8 cellular contexts compared by ENCODE assay signal in the genomic region with DNA sequence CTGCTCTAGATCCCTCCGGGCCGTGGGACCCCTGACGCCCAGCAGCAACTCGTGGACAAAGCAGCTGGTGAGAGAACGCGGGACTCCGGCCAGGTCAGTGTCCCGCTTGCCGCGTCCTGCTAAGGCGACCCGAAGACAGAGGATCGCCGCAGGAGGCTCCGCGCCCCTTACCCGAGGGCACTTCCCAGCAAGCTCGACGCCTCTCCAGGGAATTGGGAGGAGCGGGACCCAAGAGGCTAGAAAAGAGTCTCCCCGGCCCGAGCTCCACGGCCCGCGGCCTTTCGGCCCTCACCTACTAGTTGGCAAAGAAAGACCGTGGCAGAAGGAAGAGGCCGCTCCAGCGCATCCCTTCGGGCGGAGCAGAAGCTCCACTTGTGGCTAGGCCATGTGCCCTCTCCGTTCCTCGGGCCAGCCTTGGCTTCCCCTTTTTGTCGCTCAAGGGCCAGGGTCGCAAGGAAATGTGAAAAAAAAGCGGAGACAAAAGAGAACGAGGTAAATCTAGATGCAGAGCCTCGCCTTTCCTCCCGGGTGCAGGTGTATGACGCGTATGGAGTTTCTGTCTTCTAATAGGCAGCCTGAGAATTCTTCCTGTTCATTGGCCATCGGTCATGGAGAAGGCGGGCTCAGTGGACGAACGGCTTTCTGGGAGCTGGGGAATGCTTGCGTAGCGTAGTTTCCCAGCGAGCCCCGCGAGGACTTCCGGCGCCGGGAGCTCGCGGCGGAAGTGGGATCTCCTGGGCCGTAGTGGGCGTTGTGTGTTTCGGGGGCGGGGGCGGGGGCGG. TPM values are rescaled to one million over a fixed set of nuclear protein-coding genes. Genes with fewer than 3 reads are reported as not detected.
A peak's percentile ranks its signal among the peaks of the same experiment; 100 is the strongest.
DNase-seq lines count a peak whose midpoint lies in the region; ATAC-seq, FAIRE-seq and TF ChIP-seq lines count a peak whose summit lies in the region.

A gene with protein sequence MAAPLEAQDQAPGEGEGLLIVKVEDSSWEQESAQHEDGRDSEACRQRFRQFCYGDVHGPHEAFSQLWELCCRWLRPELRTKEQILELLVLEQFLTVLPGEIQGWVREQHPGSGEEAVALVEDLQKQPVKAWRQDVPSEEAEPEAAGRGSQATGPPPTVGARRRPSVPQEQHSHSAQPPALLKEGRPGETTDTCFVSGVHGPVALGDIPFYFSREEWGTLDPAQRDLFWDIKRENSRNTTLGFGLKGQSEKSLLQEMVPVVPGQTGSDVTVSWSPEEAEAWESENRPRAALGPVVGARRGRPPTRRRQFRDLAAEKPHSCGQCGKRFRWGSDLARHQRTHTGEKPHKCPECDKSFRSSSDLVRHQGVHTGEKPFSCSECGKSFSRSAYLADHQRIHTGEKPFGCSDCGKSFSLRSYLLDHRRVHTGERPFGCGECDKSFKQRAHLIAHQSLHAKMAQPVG (plus strand): TSS at position 692 of the 782 bp plus-strand sequence. CDS start 2,252 bp downstream, outside the sequence.

- TF ChIP-seq POLR2A in GM12892 (IDR thresholded peaks at IDR 0.05; ENCODE audit: low read depth, low read length) (peak; percentile 79; the same call in 1 of the 2 replicates), adrenal gland (IDR thresholded peaks at IDR 0.05) (peak; percentile 76 to 88), upper lobe of left lung (IDR thresholded peaks at IDR 0.05) (peak in 3 of 4 donors; percentile 57 to 92 (median 61))

- no peak for TF ChIP-seq EP300 in upper lobe of left lung (IDR thresholded peaks at IDR 0.05)

- peak in 2 of 6 experiments; percentile 6 to 15 for TF ChIP-seq CTCF in adrenal gland (IDR thresholded peaks at IDR 0.05)
- TF ChIP-seq CTCF in heart right ventricle (IDR thresholded peaks at IDR 0.05), result peak in 1 of 9 donors; percentile 5
- TF ChIP-seq CTCF in upper lobe of left lung (IDR thresholded peaks at IDR 0.05), result peak in 1 of 6 experiments; percentile 14

- H3K4me3 ChIP-seq in adrenal gland (peak within 1 kb of the TSS; percentile 67 to 96 (median 76)), heart right ventricle (peak within 1 kb of the TSS; percentile 66 to 99 (median 88)), upper lobe of left lung (peak within 1 kb of the TSS; percentile 70 to 89 (median 82))

- H3K27ac Mint-ChIP-seq in T-cell, result peak within 1 kb of the TSS; percentile 98

- H3K4me3 Mint-ChIP-seq in T-cell, result peak within 1 kb of the TSS; percentile 86 to 99 (median 98)

- no peaks in the 10 kb centered on the region for H3K27me3 Mint-ChIP-seq in T-cell

- no peaks in the 10 kb centered on the region for H3K27me3 ChIP-seq in adrenal gland
- H3K27me3 ChIP-seq in heart right ventricle, result no peaks in the 10 kb centered on the region
- H3K27me3 ChIP-seq in upper lobe of left lung, result no peaks in the 10 kb centered on the region

- H3K9me3 ChIP-seq in adrenal gland (replicated peaks in 1 of 3) (no peaks in the 10 kb centered on the region), heart right ventricle (no peaks in the 10 kb centered on the region), upper lobe of left lung (no peaks in the 10 kb centered on the region)

- H3K4me1 Mint-ChIP-seq in T-cell, result peaks cover 32 to 38% (median 33%) of the 10 kb centered on the region in 3 donors

- H3K27ac ChIP-seq in adrenal gland (peak within 1 kb of the TSS; percentile 85 to 97 (median 96)), heart right ventricle (peak within 1 kb of the TSS; percentile 71 to 98 (median 92)), upper lobe of left lung (peak within 1 kb of the TSS; percentile 89 to 98 (median 94))

- peak; percentile 88 for FAIRE-seq in GM12892 (lab: Jason Lieb, UNC)

- H3K9me3 Mint-ChIP-seq in T-cell, result no peaks in the 10 kb centered on the region

- 0 to 1% (median 0%) methylated on average over 30 to 62 of the region's 62 CpGs for WGBS in adrenal gland, 4 donors
- WGBS in heart right ventricle, 2 donors, result 0 to 1% methylated on average over 62 of the region's 62 CpGs
- WGBS in upper lobe of left lung, 2 donors, result 0% methylated on average over 24 to 53 of the region's 62 CpGs

- H3K4me1 ChIP-seq in adrenal gland (replicated peaks in 1 of 2) (peaks cover 6 to 27% of the 10 kb centered on the region in 2 donors), heart right ventricle (peaks cover 3 to 43% (median 32%) of the 10 kb centered on the region in 9 donors), upper lobe of left lung (peaks cover 22 to 33% (median 28%) of the 10 kb centered on the region in 4 donors)

- POLR2A ChIA-PET in T-cell (lab: Charles Lee), result interaction anchor here (0.5 to 1.2 kb wide), 7 partner anchors 10 to 742 kb away, joined by 3 to 11 read pairs (median 3); a partner anchor contains a TSS

- ATAC-seq in HG02852 (IDR thresholded peaks at IDR 0.05; ENCODE audit: unreplicated experiment), result peak; percentile 87
- ATAC-seq in T-cell (replicated peaks in 1 of 4), result peak; percentile 96 to 99 (median 98)
- ATAC-seq in heart right ventricle, result peak; percentile 91 to 98 (median 97)
- ATAC-seq in upper lobe of left lung (ENCODE audit: low FRiP score in 2 of 2), result peak; percentile 97 to 98

- peaks cover 0 to 13% of the 10 kb centered on the region in 2 donors for H3K36me3 ChIP-seq in adrenal gland (replicated peaks in 1 of 2)
- H3K36me3 ChIP-seq in heart right ventricle, result peaks cover 0 to 49% (median 9%) of the 10 kb centered on the region in 9 donors
- peaks cover 2 to 26% (median 9%) of the 10 kb centered on the region in 4 donors for H3K36me3 ChIP-seq in upper lobe of left lung

- DNase-seq in GM12892 (ENCODE audit: insufficient read length), result peak; percentile 92
- DNase-seq in NCI-H146 (lab: John Stamatoyannopoulos, UW), result peak; percentile 99
- DNase-seq in T-cell, result peak; percentile 74 to 97 (median 92)
- peak; percentile 94 to 99 (median 97) for DNase-seq in adrenal gland
- peak; percentile 92 to 97 for DNase-seq in heart right ventricle
- DNase-seq in posterior cingulate gyrus, result peak; percentile 90 to 99 (median 93)
- DNase-seq in upper lobe of left lung, result peak; percentile 88 to 97

- intact Hi-C loops in adrenal gland (cut with DNase I), result no loop called here
- intact Hi-C loops in heart right ventricle (cut with DNase I), result loop anchor here in 1 of 10 donors (5.0 kb wide), 1 partner anchor 72 kb away; no protein-coding TSS in a partner anchor
- intact Hi-C loops in posterior cingulate gyrus (cut with DNase I), result no loop called here

- peaks cover 8% of the 10 kb centered on the region for H3K36me3 Mint-ChIP-seq in T-cell

- CTCF ChIA-PET in T-cell (lab: Charles Lee), result interaction anchor here (0.6 to 1.8 kb wide), 19 partner anchors 9 to 825 kb away, joined by 3 to 17 read pairs (median 4); no protein-coding TSS in a partner anchor

RNA-seq across cellular contexts. Expression of the gene that starts here (rescaled TPM):
- 1.6 TPM for polyA plus RNA-seq in GM12892 (2012; ENCODE audit: missing spikeins)
- total RNA-seq in T-cell (10 to 100 TPM in 3 of 5 donors, 1 to 10 TPM in 2; 3.1 to 16.9 (median 12.8) TPM), adrenal gland (10 to 100 TPM in 7 of 8 donors, 1 to 10 TPM in 1; 9.5 to 19.3 (median 14.0) TPM), heart right ventricle (1 to 10 TPM; 5.9 to 9.2 (median 7.7) TPM), upper lobe of left lung (10 to 100 TPM in 4 of 6 donors, 1 to 10 TPM in 2; 4.2 to 20.3 (median 11.6) TPM)
- polyA plus RNA-seq in adrenal gland (10 to 100 TPM in 2 of 3 donors, 1 to 10 TPM in 1; 4.2 to 19.5 (median 10.4) TPM), heart right ventricle (10 to 100 TPM in 1 of 2 donors, 1 to 10 TPM in 1; 6.9 to 10.1 TPM)

Comparison
In these comparisons a context has a peak if more than half of its experiments do, and no peak if none do; other contexts are left out.
1. Peak in every context shown above with its lines: DNase-seq, ATAC-seq, H3K4me3 ChIP-seq and H3K27ac ChIP-seq.